ENCODE assay signal across 8 cellular contexts in the genomic region with DNA sequence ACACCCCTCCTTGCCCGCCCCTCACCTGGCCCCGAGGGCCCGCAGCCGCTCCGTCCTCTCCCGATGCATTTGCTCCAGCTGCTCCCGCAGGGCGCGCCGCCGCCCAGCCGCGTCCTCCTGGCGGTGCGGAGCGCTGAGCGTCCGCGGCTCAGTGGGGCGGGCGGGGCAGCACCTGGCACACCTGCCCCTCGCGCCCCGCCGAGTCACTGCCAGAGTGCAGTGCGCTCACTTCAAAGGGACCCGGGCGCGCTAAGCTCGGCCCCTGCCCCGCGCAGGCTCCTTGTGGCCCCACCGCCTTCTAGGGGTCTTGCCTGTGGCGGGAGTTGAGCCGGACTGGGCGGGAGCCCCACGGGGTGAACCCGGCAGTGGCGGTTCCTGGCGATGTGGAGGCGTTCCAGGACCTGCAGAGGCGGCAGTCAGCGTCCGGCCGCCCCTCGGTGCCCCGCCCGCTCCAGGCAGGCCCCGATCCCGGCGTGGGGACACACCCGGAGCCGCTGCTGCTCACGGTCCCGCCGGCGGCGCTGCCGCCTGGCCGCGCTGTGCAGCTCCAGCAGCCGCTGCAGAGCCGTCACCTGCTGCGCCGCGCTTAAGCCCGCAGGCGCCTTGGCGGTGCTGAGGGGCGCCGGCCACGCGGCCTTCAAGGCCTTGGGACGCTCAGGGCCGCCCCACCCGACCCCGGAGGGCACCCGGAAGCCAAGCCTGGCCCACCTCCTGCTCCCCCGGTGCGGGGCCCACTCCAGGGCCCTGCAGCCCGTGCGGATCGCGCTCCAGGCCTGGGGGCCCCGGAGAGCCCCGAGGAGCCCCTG. TPM values are rescaled to one million over a fixed set of nuclear protein-coding genes. Genes with fewer than 3 reads are reported as not detected.
DNase-seq lines count a peak whose midpoint lies in the region; ATAC-seq and TF ChIP-seq lines count a peak whose summit lies in the region.

No MANE protein-coding gene starts in this region.

- peaks cover 42% of the 10 kb centered on the region for H3K27me3 ChIP-seq in BLaER1
- H3K27me3 ChIP-seq in WERI-Rb-1 (ENCODE audit: insufficient read depth, low read depth, severe bottlenecking), result no peaks in the 10 kb centered on the region
- H3K27me3 ChIP-seq in liver (ENCODE audit: control insufficient read depth in 4 of 4, insufficient read depth in 4 of 4, low read length in 3 of 4), result no peaks in the 10 kb centered on the region

- peak overlapping the region; percentile 60 for H3K27ac ChIP-seq in BLaER1
- H3K27ac ChIP-seq in WERI-Rb-1, result peak overlapping the region; percentile 29
- H3K27ac ChIP-seq in cingulate gyrus (ENCODE audit: low read depth, low read length), result peak overlapping the region; percentile 39
- no peak overlapping the region for H3K27ac ChIP-seq in liver (ENCODE audit: low read depth in 1 of 2, low read length in 2 of 2)

- H4K20me1 ChIP-seq in BLaER1, result peaks cover 61% of the 10 kb centered on the region

- H3K4me1 ChIP-seq in BLaER1 (peaks cover 33% of the 10 kb centered on the region), liver (ENCODE audit: control insufficient read depth in 4 of 4, insufficient read depth in 4 of 4, low read length in 3 of 4) (peaks cover 13 to 18% (median 15%) of the 10 kb centered on the region in 4 donors)

- H3K9me3 ChIP-seq in BLaER1, result no peaks in the 10 kb centered on the region
- no peaks in the 10 kb centered on the region for H3K9me3 ChIP-seq in WERI-Rb-1 (ENCODE audit: severe bottlenecking)
- H3K9me3 ChIP-seq in liver (ENCODE audit: control insufficient read depth in 4 of 4, low read length in 3 of 4), result no peaks in the 10 kb centered on the region

- H3K9ac ChIP-seq in BLaER1, result peak overlapping the region; percentile 76
- H3K9ac ChIP-seq in liver (ENCODE audit: low read depth in 1 of 2, low read length in 2 of 2), result no peak overlapping the region

- H3K36me3 ChIP-seq in BLaER1 (peaks cover 19% of the 10 kb centered on the region), WERI-Rb-1 (peaks cover 17% of the 10 kb centered on the region), liver (ENCODE audit: control insufficient read depth in 4 of 4, insufficient read depth in 3 of 4, low read depth in 1 of 4, low read length in 3 of 4) (peaks cover 0 to 9% (median under 1%) of the 10 kb centered on the region in 4 donors)

- TF ChIP-seq CTCF in WERI-Rb-1 (IDR thresholded peaks at IDR 0.05; ENCODE audit: low read depth, low read length) (peak; percentile 35), liver (IDR thresholded peaks at IDR 0.05; ENCODE audit: low read depth, low read length, missing input control) (no peak)

- peak; percentile 63 for DNase-seq in HT-29 (ENCODE audit: low spot score)
- DNase-seq in WERI-Rb-1, result peak; percentile 51
- DNase-seq in stimulated activated CD8-positive, alpha-beta memory T cell treated with anti-CD3 and anti-CD28 coated beads, Interleukin-12 subunit alpha, Interleukin-12 subunit beta, amount 100 ng/mL, for 1 hour (ENCODE audit: low read depth), result peak; percentile 5
- DNase-seq in NCI-H446 treated with DMSO at 0.1 percent for 48 hours (lab: John Stamatoyannopoulos, UW), result no peak

- H3K4me3 ChIP-seq in BLaER1 (peak overlapping the region; percentile 74), WERI-Rb-1 (ENCODE audit: low read depth, low read length) (peak overlapping the region; percentile 49), liver (ENCODE audit: low read depth in 1 of 3, low read length in 3 of 3) (peak overlapping the region in 2 of 3 donors; percentile 6 to 58)

- WGBS in liver, result 2% methylated on average over 86 of the region's 86 CpGs

- H3K4me2 ChIP-seq in BLaER1, result peak overlapping the region; percentile 99

- peak; percentile 61 for ATAC-seq in GM19043 (IDR thresholded peaks at IDR 0.05; ENCODE audit: low read depth, unreplicated experiment)

- TF ChIP-seq RAD21 in liver (IDR thresholded peaks at IDR 0.05), result no peak

TF ChIP-seq in liver, 16 proteins besides CTCF, POLR2A, EP300 and RAD21:
- TF ChIP-seq TAF1 (conservative IDR thresholded peaks at IDR 0.05) (no peak), RXRA (IDR thresholded peaks at IDR 0.05) (no peak), YY1 (IDR thresholded peaks at IDR 0.05) (no peak), FOXA1 (IDR thresholded peaks at IDR 0.05) (no peak), NR2F2 (IDR thresholded peaks at IDR 0.05) (no peak), FOXA2 (IDR thresholded peaks at IDR 0.05) (no peak), GABPA (IDR thresholded peaks at IDR 0.05 in 1 of 2, conservative IDR thresholded peaks at IDR 0.05 in 1 of 2) (no peak), SP1 (IDR thresholded peaks at IDR 0.05) (no peak), HNF4G (IDR thresholded peaks at IDR 0.05) (no peak), EGR1 (IDR thresholded peaks at IDR 0.05; ENCODE audit: low read depth in 2 of 2) (no peak), JUND (IDR thresholded peaks at IDR 0.05) (no peak)
- TF ChIP-seq, protein P1, sequence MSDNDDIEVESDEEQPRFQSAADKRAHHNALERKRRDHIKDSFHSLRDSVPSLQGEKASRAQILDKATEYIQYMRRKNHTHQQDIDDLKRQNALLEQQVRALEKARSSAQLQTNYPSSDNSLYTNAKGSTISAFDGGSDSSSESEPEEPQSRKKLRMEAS (IDR thresholded peaks at IDR 0.05), result no peak
- TF ChIP-seq, protein P2, sequence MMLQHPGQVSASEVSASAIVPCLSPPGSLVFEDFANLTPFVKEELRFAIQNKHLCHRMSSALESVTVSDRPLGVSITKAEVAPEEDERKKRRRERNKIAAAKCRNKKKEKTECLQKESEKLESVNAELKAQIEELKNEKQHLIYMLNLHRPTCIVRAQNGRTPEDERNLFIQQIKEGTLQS (IDR thresholded peaks at IDR 0.05), result no peak
- TF ChIP-seq, protein P3, sequence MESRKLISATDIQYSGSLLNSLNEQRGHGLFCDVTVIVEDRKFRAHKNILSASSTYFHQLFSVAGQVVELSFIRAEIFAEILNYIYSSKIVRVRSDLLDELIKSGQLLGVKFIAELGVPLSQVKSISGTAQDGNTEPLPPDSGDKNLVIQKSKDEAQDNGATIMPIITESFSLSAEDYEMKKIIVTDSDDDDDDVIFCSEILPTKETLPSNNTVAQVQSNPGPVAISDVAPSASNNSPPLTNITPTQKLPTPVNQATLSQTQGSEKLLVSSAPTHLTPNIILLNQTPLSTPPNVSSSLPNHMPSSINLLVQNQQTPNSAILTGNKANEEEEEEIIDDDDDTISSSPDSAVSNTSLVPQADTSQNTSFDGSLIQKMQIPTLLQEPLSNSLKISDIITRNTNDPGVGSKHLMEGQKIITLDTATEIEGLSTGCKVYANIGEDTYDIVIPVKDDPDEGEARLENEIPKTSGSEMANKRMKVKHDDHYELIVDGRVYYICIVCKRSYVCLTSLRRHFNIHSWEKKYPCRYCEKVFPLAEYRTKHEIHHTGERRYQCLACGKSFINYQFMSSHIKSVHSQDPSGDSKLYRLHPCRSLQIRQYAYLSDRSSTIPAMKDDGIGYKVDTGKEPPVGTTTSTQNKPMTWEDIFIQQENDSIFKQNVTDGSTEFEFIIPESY (IDR thresholded peaks at IDR 0.05), result no peak
- TF ChIP-seq, protein P4, sequence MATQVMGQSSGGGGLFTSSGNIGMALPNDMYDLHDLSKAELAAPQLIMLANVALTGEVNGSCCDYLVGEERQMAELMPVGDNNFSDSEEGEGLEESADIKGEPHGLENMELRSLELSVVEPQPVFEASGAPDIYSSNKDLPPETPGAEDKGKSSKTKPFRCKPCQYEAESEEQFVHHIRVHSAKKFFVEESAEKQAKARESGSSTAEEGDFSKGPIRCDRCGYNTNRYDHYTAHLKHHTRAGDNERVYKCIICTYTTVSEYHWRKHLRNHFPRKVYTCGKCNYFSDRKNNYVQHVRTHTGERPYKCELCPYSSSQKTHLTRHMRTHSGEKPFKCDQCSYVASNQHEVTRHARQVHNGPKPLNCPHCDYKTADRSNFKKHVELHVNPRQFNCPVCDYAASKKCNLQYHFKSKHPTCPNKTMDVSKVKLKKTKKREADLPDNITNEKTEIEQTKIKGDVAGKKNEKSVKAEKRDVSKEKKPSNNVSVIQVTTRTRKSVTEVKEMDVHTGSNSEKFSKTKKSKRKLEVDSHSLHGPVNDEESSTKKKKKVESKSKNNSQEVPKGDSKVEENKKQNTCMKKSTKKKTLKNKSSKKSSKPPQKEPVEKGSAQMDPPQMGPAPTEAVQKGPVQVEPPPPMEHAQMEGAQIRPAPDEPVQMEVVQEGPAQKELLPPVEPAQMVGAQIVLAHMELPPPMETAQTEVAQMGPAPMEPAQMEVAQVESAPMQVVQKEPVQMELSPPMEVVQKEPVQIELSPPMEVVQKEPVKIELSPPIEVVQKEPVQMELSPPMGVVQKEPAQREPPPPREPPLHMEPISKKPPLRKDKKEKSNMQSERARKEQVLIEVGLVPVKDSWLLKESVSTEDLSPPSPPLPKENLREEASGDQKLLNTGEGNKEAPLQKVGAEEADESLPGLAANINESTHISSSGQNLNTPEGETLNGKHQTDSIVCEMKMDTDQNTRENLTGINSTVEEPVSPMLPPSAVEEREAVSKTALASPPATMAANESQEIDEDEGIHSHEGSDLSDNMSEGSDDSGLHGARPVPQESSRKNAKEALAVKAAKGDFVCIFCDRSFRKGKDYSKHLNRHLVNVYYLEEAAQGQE (IDR thresholded peaks at IDR 0.05), result no peak

RNA-seq across cellular contexts. Expression of a gene that starts 6.7 kb away (rescaled TPM):
- total RNA-seq in HT-29 (2014; rRNA removed; shearing (Covaris generic)), result 94.9 and 128 TPM in 2 replicates
- 10 to 100 TPM; 23.1 to 25.6 TPM for total RNA-seq in liver
- 100 to 1,000 TPM in 1 of 2 donors, 10 to 100 TPM in 1; 68.6 to 111 TPM for polyA plus RNA-seq in liver

RNA-seq across cellular contexts. Expression of a gene that starts 39.1 kb away (rescaled TPM):
- 0.03 and 0.05 TPM in 2 replicates for total RNA-seq in HT-29 (2014; rRNA removed; shearing (Covaris generic))
- total RNA-seq in liver, result 1 to 10 TPM in 1 of 2 donors, under 1 TPM in 1; 0.70 to 2.3 TPM
- under 1 TPM; 0.03 to 0.37 TPM for polyA plus RNA-seq in liver

RNA-seq across cellular contexts. Expression of a gene that starts 41.2 kb away (rescaled TPM):
- total RNA-seq in HT-29 (2014; rRNA removed; shearing (Covaris generic)), result 1.0 and 1.2 TPM in 2 replicates
- total RNA-seq in liver, result under 1 TPM; 0.05 to 0.08 TPM
- under 1 TPM in 1 of 2 donors, not detected in 1; 0.02 TPM for polyA plus RNA-seq in liver

Comparison
In these comparisons a context has a peak if more than half of its experiments do, and no peak if none do; other contexts are left out.
1. H3K27ac ChIP-seq: peak in BLaER1 (single experiment), WERI-Rb-1 (single experiment) and cingulate gyrus (single experiment); none in liver (0 of 2).
2. Peak in every context shown above with its lines, with median percentiles within 50 percentile points of each other: H3K4me3 ChIP-seq.